ENCODE assay signal across 2 cellular contexts in the genomic region with DNA sequence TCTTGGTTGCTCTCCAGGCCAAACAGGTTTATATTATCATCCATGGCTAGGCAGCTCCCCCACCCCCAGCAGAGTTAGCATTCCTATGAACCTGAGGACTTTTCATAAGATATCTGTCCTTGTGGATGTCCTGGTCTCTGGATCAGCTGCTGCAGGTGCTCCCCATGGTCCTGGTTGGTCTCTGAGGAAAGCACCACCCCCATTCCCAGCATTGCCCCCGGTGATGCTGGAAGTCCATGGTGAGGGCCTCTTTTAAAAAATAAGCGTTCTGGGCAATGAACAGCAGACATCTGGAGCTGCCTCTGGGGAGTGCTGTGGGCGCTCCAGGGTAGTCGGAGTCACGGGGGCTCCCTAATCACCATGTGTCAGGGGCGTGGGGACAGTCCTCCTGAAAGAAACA.
TF ChIP-seq lines count a peak whose summit lies in the region.

No MANE protein-coding gene starts in this region.

TF ChIP-seq in SK-N-SH, 30 proteins besides CTCF, POLR2A, EP300 and RAD21 (continued from another document):
- TF ChIP-seq PBX3 (IDR thresholded peaks at IDR 0.05), result no peak
- no peak for TF ChIP-seq ZBTB33 (IDR thresholded peaks at IDR 0.05; ENCODE audit: borderline replicate concordance, low read depth)
- no peak for TF ChIP-seq SMC3 (IDR thresholded peaks at IDR 0.05; ENCODE audit: low read depth, low read length)
- TF ChIP-seq ELF1 (IDR thresholded peaks at IDR 0.05), result no peak
- TF ChIP-seq EZH2phosphoT487 (IDR thresholded peaks at IDR 0.05; ENCODE audit: borderline replicate concordance, low read depth), result no peak
- TF ChIP-seq TEAD4 (IDR thresholded peaks at IDR 0.05; ENCODE audit: borderline replicate concordance, insufficient read depth), result no peak
- no peak for TF ChIP-seq POLR2AphosphoS5 (IDR thresholded peaks at IDR 0.05; ENCODE audit: low read depth, low read length)
- no peak for TF ChIP-seq TCF12 (IDR thresholded peaks at IDR 0.05)
- TF ChIP-seq GATA2 (CRISPR knock-in tag; IDR thresholded peaks at IDR 0.05), result no peak
- no peak for TF ChIP-seq RCOR1 (IDR thresholded peaks at IDR 0.05; ENCODE audit: low read length)
- TF ChIP-seq NRF1 (IDR thresholded peaks at IDR 0.05; ENCODE audit: low read depth, low read length), result no peak
- TF ChIP-seq SIN3A (IDR thresholded peaks at IDR 0.05; ENCODE audit: borderline replicate concordance, low read depth, low read length), result no peak
- TF ChIP-seq FOSL2 (IDR thresholded peaks at IDR 0.05; ENCODE audit: borderline replicate concordance, low read depth), result no peak
- TF ChIP-seq REST (IDR thresholded peaks at IDR 0.05; ENCODE audit: low read depth, low read length), result no peak
- no peak for TF ChIP-seq JUND (IDR thresholded peaks at IDR 0.05)
TF ChIP-seq in SK-N-SH: peak in this region for 0.

TF ChIP-seq in SK-N-SH treated with all-trans-retinoic acid at 6 μM for 48 hours, 23 proteins besides CTCF, POLR2A, EP300 and RAD21 (continued from another document):
- TF ChIP-seq CSRNP3 (CRISPR knock-in tag; IDR thresholded peaks at IDR 0.05) (no peak), ZFP3 (CRISPR knock-in tag; IDR thresholded peaks at IDR 0.05) (no peak)
